In the genomic region with DNA sequence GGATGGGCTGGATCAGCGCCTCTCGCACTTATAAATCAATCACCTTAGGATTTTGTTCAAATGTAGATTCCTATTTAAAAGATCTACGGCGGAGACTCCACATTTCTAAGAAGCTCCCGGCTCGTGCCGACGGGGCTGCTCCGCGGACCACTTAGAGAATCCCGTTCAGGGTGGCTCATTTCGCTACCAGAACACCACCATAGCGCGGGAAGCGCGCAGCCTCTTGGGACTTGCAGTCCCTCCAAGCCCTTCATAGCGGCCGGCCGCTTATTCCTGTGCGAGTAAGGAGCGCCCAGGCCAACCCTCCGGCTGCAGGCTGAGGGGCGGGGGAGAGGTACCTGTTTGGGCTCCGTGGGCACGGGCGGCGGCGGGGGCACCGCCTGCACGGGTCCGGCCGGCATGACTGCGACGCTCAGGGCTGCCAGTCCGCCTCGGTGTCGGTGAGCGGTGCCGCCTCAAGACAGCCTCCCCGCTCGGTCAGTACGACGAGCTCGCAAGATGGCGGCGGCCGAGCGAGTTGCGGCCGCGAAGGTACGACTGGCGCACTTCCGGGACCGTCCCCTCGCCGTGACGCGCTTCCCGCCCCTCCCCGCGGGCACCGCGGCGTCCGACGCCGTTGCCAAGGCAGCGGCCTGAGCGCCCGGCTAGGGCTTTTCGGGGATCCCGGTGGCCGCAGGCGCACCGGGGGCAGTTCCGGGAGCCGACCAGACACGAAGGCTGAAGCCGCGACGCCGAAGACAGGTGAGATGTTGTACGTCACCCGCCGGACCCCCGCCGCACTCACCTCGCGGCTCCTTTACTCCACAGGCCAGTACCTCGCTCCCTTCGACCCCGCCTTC, we compare ENCODE assay signal across 1 cellular context.
TF ChIP-seq lines count a peak whose summit lies in the region.

CCDC157 (plus strand) TSS at position 616 of the 839 bp plus-strand sequence. CDS start 8,994 bp downstream, outside the sequence.
SF3A1 (minus strand) TSS at position 503 of the 839 bp plus-strand sequence; CDS start at position 401, 102 bp downstream.

TF ChIP-seq in HepG2, 621 proteins besides CTCF, POLR2A, EP300 and RAD21 (continued from another document and continues in another):
- no peak; the same call in 1 of the 2 replicates for TF ChIP-seq ZBED4 (CRISPR knock-in tag; IDR thresholded peaks at IDR 0.05; ENCODE audit: borderline replicate concordance)
- TF ChIP-seq CBX1 (IDR thresholded peaks at IDR 0.05; ENCODE audit: low read depth): no peak
- peak; percentile 50; the same call in 1 of the 2 replicates for TF ChIP-seq RXRA (CRISPR knock-in tag; IDR thresholded peaks at IDR 0.05)
- TF ChIP-seq, protein P1, sequence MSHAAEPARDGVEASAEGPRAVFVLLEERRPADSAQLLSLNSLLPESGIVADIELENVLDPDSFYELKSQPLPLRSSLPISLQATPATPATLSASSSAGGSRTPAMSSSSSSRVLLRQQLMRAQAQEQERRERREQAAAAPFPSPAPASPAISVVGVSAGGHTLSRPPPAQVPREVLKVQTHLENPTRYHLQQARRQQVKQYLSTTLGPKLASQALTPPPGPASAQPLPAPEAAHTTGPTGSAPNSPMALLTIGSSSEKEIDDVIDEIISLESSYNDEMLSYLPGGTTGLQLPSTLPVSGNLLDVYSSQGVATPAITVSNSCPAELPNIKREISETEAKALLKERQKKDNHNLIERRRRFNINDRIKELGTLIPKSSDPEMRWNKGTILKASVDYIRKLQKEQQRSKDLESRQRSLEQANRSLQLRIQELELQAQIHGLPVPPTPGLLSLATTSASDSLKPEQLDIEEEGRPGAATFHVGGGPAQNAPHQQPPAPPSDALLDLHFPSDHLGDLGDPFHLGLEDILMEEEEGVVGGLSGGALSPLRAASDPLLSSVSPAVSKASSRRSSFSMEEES (CRISPR knock-in tag; IDR thresholded peaks at IDR 0.05): 0 out of 2 replicates have a peak, but pooled peaks have one; percentile 35
- TF ChIP-seq ZNF7 (CRISPR knock-in tag; IDR thresholded peaks at IDR 0.05): no peak
- TF ChIP-seq ZNF383 (CRISPR knock-in tag; IDR thresholded peaks at IDR 0.05; ENCODE audit: borderline replicate concordance): no peak
- no peak for TF ChIP-seq RNF2 (conservative IDR thresholded peaks at IDR 0.05; ENCODE audit: low read depth)
- no peak for TF ChIP-seq CEBPB (IDR thresholded peaks at IDR 0.05; ENCODE audit: borderline replicate concordance, low read depth, low read length)
- no peak; the same call in 1 of the 2 replicates for TF ChIP-seq ARNTL (CRISPR knock-in tag; IDR thresholded peaks at IDR 0.05)
- TF ChIP-seq, protein P2, sequence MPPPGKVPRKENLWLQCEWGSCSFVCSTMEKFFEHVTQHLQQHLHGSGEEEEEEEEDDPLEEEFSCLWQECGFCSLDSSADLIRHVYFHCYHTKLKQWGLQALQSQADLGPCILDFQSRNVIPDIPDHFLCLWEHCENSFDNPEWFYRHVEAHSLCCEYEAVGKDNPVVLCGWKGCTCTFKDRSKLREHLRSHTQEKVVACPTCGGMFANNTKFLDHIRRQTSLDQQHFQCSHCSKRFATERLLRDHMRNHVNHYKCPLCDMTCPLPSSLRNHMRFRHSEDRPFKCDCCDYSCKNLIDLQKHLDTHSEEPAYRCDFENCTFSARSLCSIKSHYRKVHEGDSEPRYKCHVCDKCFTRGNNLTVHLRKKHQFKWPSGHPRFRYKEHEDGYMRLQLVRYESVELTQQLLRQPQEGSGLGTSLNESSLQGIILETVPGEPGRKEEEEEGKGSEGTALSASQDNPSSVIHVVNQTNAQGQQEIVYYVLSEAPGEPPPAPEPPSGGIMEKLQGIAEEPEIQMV (CRISPR knock-in tag; IDR thresholded peaks at IDR 0.05; ENCODE audit: low read depth): peak; percentile 89
- TF ChIP-seq ZFX (CRISPR knock-in tag; IDR thresholded peaks at IDR 0.05; ENCODE audit: low read depth): peak; percentile 100
- TF ChIP-seq, protein P3, sequence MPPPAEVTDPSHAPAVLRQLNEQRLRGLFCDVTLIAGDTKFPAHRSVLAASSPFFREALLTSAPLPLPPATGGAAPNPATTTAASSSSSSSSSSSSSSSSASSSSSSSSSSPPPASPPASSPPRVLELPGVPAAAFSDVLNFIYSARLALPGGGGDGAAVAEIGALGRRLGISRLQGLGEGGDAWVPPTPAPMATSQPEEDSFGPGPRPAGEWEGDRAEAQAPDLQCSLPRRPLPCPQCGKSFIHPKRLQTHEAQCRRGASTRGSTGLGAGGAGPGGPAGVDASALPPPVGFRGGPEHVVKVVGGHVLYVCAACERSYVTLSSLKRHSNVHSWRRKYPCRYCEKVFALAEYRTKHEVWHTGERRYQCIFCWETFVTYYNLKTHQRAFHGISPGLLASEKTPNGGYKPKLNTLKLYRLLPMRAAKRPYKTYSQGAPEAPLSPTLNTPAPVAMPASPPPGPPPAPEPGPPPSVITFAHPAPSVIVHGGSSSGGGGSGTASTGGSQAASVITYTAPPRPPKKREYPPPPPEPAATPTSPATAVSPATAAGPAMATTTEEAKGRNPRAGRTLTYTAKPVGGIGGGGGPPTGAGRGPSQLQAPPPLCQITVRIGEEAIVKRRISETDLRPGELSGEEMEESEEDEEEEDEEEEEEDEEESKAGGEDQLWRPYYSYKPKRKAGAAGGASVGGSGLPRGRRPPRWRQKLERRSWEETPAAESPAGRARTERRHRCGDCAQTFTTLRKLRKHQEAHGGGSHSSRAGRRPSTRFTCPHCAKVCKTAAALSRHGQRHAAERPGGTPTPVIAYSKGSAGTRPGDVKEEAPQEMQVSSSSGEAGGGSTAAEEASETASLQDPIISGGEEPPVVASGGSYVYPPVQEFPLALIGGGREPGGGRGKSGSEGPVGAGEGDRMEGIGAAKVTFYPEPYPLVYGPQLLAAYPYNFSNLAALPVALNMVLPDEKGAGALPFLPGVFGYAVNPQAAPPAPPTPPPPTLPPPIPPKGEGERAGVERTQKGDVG (CRISPR knock-in tag; IDR thresholded peaks at IDR 0.05; ENCODE audit: borderline replicate concordance): no peak
- TF ChIP-seq ZNF430 (CRISPR knock-in tag; IDR thresholded peaks at IDR 0.05): no peak
- TF ChIP-seq ZNF773 (CRISPR knock-in tag; IDR thresholded peaks at IDR 0.05; ENCODE audit: borderline replicate concordance): no peak
- no peak for TF ChIP-seq HMG20A (CRISPR knock-in tag; IDR thresholded peaks at IDR 0.05; ENCODE audit: borderline replicate concordance)
- TF ChIP-seq NAIF1 (CRISPR knock-in tag; IDR thresholded peaks at IDR 0.05; ENCODE audit: borderline replicate concordance): no peak
- TF ChIP-seq, protein P4, sequence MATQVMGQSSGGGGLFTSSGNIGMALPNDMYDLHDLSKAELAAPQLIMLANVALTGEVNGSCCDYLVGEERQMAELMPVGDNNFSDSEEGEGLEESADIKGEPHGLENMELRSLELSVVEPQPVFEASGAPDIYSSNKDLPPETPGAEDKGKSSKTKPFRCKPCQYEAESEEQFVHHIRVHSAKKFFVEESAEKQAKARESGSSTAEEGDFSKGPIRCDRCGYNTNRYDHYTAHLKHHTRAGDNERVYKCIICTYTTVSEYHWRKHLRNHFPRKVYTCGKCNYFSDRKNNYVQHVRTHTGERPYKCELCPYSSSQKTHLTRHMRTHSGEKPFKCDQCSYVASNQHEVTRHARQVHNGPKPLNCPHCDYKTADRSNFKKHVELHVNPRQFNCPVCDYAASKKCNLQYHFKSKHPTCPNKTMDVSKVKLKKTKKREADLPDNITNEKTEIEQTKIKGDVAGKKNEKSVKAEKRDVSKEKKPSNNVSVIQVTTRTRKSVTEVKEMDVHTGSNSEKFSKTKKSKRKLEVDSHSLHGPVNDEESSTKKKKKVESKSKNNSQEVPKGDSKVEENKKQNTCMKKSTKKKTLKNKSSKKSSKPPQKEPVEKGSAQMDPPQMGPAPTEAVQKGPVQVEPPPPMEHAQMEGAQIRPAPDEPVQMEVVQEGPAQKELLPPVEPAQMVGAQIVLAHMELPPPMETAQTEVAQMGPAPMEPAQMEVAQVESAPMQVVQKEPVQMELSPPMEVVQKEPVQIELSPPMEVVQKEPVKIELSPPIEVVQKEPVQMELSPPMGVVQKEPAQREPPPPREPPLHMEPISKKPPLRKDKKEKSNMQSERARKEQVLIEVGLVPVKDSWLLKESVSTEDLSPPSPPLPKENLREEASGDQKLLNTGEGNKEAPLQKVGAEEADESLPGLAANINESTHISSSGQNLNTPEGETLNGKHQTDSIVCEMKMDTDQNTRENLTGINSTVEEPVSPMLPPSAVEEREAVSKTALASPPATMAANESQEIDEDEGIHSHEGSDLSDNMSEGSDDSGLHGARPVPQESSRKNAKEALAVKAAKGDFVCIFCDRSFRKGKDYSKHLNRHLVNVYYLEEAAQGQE (IDR thresholded peaks at IDR 0.05; ENCODE audit: borderline replicate concordance in 1 of 2, low read depth in 1 of 2, low read length in 2 of 2): no peak
- TF ChIP-seq ZNF768 (CRISPR knock-in tag; IDR thresholded peaks at IDR 0.05): peak; percentile 83; the same call in 1 of the 2 replicates
- TF ChIP-seq GATAD2A (CRISPR knock-in tag; IDR thresholded peaks at IDR 0.05): no peak
- TF ChIP-seq YEATS4 (CRISPR knock-in tag; IDR thresholded peaks at IDR 0.05; ENCODE audit: borderline replicate concordance): peak; percentile 99
- TF ChIP-seq TCF12 (IDR thresholded peaks at IDR 0.05): no peak
- TF ChIP-seq TCF12 (CRISPR knock-in tag; IDR thresholded peaks at IDR 0.05): peak; percentile 53; the same call in 1 of the 2 replicates
- TF ChIP-seq WIZ (CRISPR knock-in tag; IDR thresholded peaks at IDR 0.05): no peak
- no peak for TF ChIP-seq HMGA1 (CRISPR knock-in tag; conservative IDR thresholded peaks at IDR 0.05)
- no peak for TF ChIP-seq TRAFD1 (CRISPR knock-in tag; IDR thresholded peaks at IDR 0.05; ENCODE audit: borderline replicate concordance)
- no peak; the same call in 1 of the 2 replicates for TF ChIP-seq ATF6 (CRISPR knock-in tag; conservative IDR thresholded peaks at IDR 0.05)
- TF ChIP-seq FOXO1 (CRISPR knock-in tag; IDR thresholded peaks at IDR 0.05): no peak; the same call in 1 of the 2 replicates
- no peak for TF ChIP-seq CCDC6 (CRISPR knock-in tag; IDR thresholded peaks at IDR 0.05)
- TF ChIP-seq ZNF710 (CRISPR knock-in tag; IDR thresholded peaks at IDR 0.05; ENCODE audit: borderline replicate concordance): peak; percentile 72; the same call in 1 of the 2 replicates
- TF ChIP-seq ZNF75D (CRISPR knock-in tag; IDR thresholded peaks at IDR 0.05; ENCODE audit: borderline replicate concordance): no peak
